18 cellular contexts compared by ENCODE assay signal in genomic region chr12:130571089-130571488, GRCh38.
DNase-seq lines count a peak whose midpoint lies in the region; ATAC-seq, FAIRE-seq and TF ChIP-seq lines count a peak whose summit lies in the region.
"Had no signal": no experiment of that assay in that cellular context is flagged by ENCODE, and none has a peak within 500 bp of the region (broad histone marks: within the 10 kb centered on the region; RNA-seq: fewer than 3 reads in every experiment).

No MANE protein-coding gene starts in this region.

- RAD21 ChIA-PET in GM12878 (lab: Charles Lee; ENCODE audit: unreplicated experiment), result interaction anchor here (0.7 to 1.3 kb wide), 2 partner anchors 89 to 148 kb away, joined by 3 to 5 read pairs; no protein-coding TSS in a partner anchor

- H3K9ac ChIP-seq in DND-41 (ENCODE audit: low read depth, low read length), result no peak overlapping the region
- H3K9ac ChIP-seq in GM12878 (ENCODE audit: control insufficient read depth, insufficient read depth, low read length), result no peak overlapping the region

- DNase-seq in DND-41, result peak; percentile 85
- no peak for DNase-seq in GM12878 (ENCODE audit: low read depth, low spot score)
- no peak for DNase-seq in NCI-H82 treated with DMSO at 0.1 percent for 48 hours (lab: John Stamatoyannopoulos, UW; ENCODE audit: unreplicated experiment)
- DNase-seq: ACHN; CD4-positive, alpha-beta memory T cell; GF-D8; NCI-H1105 treated with DMSO at 0.1 percent for 48 hours; NCI-H187; NCI-H748 treated with DMSO at 0.1 percent for 48 hours; SIG-M5 had no signal

- H3K4me2 ChIP-seq in DND-41 (ENCODE audit: insufficient read depth, low read length), result no peak overlapping the region
- H3K4me2 ChIP-seq in GM12878 (ENCODE audit: control insufficient read depth, insufficient read depth), result no peak overlapping the region

- H3K4me1 ChIP-seq in DND-41 (ENCODE audit: insufficient read depth, low read length) (peaks cover 40% of the 10 kb centered on the region), GM12878 (ENCODE audit: control insufficient read depth, insufficient read depth, low read length) (peaks cover 4% of the 10 kb centered on the region; the same call in 1 of the 2 replicates)

- no peak for FAIRE-seq in GM12878 (lab: Jason Lieb, UNC)
- FAIRE-seq: D721Med, GM19239, H1, RCC 7860 had no signal

- H4K20me1 ChIP-seq in DND-41 (ENCODE audit: insufficient read depth, low read length) (no peaks in the 10 kb centered on the region), GM12878 (ENCODE audit: control insufficient read depth, insufficient read depth) (no peaks in the 10 kb centered on the region)

- no peak overlapping the region for H2AFZ ChIP-seq in DND-41 (ENCODE audit: low read depth, low read length)
- no peak overlapping the region for H2AFZ ChIP-seq in GM12878 (ENCODE audit: control insufficient read depth, low read depth, low read length)

- H3K9me3 ChIP-seq in DND-41 (ENCODE audit: insufficient read depth, low read length, severe bottlenecking) (no peaks in the 10 kb centered on the region), GM12878 (replicated peaks; ENCODE audit: control insufficient read depth, insufficient read depth, low read length) (peaks cover 6% of the 10 kb centered on the region; the same call in 1 of the 3 replicates)

- CTCF ChIA-PET in GM12878 (lab: Yijun Ruan, JAX), result no interaction called here

- POLR2A ChIA-PET in GM12878 (lab: Charles Lee), result interaction anchor here (0.6 to 0.7 kb wide), 2 partner anchors 157 to 202 kb away, joined by 3 to 5 read pairs; no protein-coding TSS in a partner anchor

- no peaks in the 10 kb centered on the region for H3K27me3 ChIP-seq in DND-41 (ENCODE audit: insufficient read depth, low read length, poor library complexity)
- H3K27me3 ChIP-seq in GM12878 (replicated peaks in 1 of 2; ENCODE audit: control insufficient read depth in 2 of 2, insufficient read depth in 2 of 2, low read length in 1 of 2), result no peaks in the 10 kb centered on the region

- H3K27ac ChIP-seq in DND-41 (ENCODE audit: low read length) (peak overlapping the region; percentile 30), GM12878 (ENCODE audit: control insufficient read depth, insufficient read depth) (no peak overlapping the region)

- TF ChIP-seq CTCF in DND-41 (IDR thresholded peaks at IDR 0.05; ENCODE audit: borderline replicate concordance, extremely low read depth, low read length, poor library complexity, severe bottlenecking) (peak; percentile 52), GM12878 (IDR thresholded peaks at IDR 0.05 in 2 of 3, conservative IDR thresholded peaks at IDR 0.05 in 1 of 3; ENCODE audit: control insufficient read depth in 2 of 3, extremely low read depth in 1 of 3, insufficient read depth in 1 of 3, low read depth in 3 of 3, low read length in 3 of 3) (no peak)

- SMC1A ChIA-PET in GM12878 (lab: Charles Lee; ENCODE audit: uncharacterized antibody, unreplicated experiment), result interaction anchor here (0.6 kb wide), 1 partner anchor 90 kb away, joined by 3 read pairs; no protein-coding TSS in a partner anchor

- no peak for TF ChIP-seq POLR2A in GM12878 (IDR thresholded peaks at IDR 0.05; ENCODE audit: low read depth, low read length)

- BruUV-seq in GM12878 (replicated peaks; lab: Mats Ljungman, UMichigan), result no TSS peak

- in situ Hi-C loops in GM12878 (cut with MboI), result no loop called here

- peak; percentile 99 for ATAC-seq in DND-41 (ENCODE audit: insufficient read depth, low read depth)
- ATAC-seq in GM18868 (IDR thresholded peaks at IDR 0.05; ENCODE audit: unreplicated experiment), result peak; percentile 67
- peak; percentile 73 for ATAC-seq in HG03442 (IDR thresholded peaks at IDR 0.05; ENCODE audit: unreplicated experiment)
- ATAC-seq in GM12878, result peak; percentile 79
- no peak for ATAC-seq in GM21423 (IDR thresholded peaks at IDR 0.05; ENCODE audit: unreplicated experiment)
- no peak for ATAC-seq in GM19324 (IDR thresholded peaks at IDR 0.05; ENCODE audit: low FRiP score, unreplicated experiment)

- 42% methylated on average over 6 of the region's 6 CpGs for WGBS in GM12878 (ENCODE audit: insufficient coverage, insufficient replicate concordance, low lambda C conversion rate, missing lambda C conversion rate)

- H3K4me3 ChIP-seq in DND-41 (ENCODE audit: low read depth in 1 of 2, low read length in 2 of 2) (no peak overlapping the region), GM12878 (no peak overlapping the region)

- H3K79me2 ChIP-seq in DND-41 (ENCODE audit: insufficient read depth, low read length), result no peaks in the 10 kb centered on the region
- H3K79me2 ChIP-seq in GM12878 (ENCODE audit: control insufficient read depth, insufficient read depth, low read length), result no peaks in the 10 kb centered on the region

- no peak for TF ChIP-seq RAD21 in GM12878 (IDR thresholded peaks at IDR 0.05; ENCODE audit: insufficient read depth, low read depth, low read length)

- H3K36me3 ChIP-seq in DND-41 (ENCODE audit: insufficient read depth, low read length), result no peaks in the 10 kb centered on the region
- no peaks in the 10 kb centered on the region for H3K36me3 ChIP-seq in GM12878 (ENCODE audit: control insufficient read depth in 2 of 2, insufficient read depth in 2 of 2, low read length in 1 of 2)

- TF ChIP-seq EP300 in GM12878 (IDR thresholded peaks at IDR 0.05; ENCODE audit: borderline replicate concordance in 1 of 2, control insufficient read depth in 1 of 2, low read depth in 2 of 2, low read length in 2 of 2), result no peak

- intact Hi-C loops in GM12878 (cut with micrococcal nuclease; ENCODE audit: unreplicated experiment), result loop anchor here (10.0 kb wide), 2 partner anchors 144 to 174 kb away; partner anchors contain the start of gene RIMBP2

TF ChIP-seq in GM12878, 131 proteins besides CTCF, POLR2A, EP300 and RAD21 (continues in another document):
- TF ChIP-seq EGR1 (IDR thresholded peaks at IDR 0.05; ENCODE audit: borderline replicate concordance in 1 of 2, low read depth in 2 of 2, low read length in 2 of 2) (no peak), SPI1 (IDR thresholded peaks at IDR 0.05; ENCODE audit: borderline replicate concordance, insufficient read depth, low read depth, low read length) (peak; percentile 73; the same call in 1 of the 2 replicates), NRF1 (conservative IDR thresholded peaks at IDR 0.05; ENCODE audit: low read depth, low read length) (no peak), MAX (IDR thresholded peaks at IDR 0.05; ENCODE audit: low read depth, low read length) (no peak), CHD2 (IDR thresholded peaks at IDR 0.05; ENCODE audit: borderline replicate concordance, low read depth, low read length) (no peak), ZNF384 (IDR thresholded peaks at IDR 0.05; ENCODE audit: borderline replicate concordance, low read depth, low read length) (peak; percentile 49; the same call in 1 of the 2 replicates), BHLHE40 (IDR thresholded peaks at IDR 0.05; ENCODE audit: borderline replicate concordance in 1 of 2, low read depth in 2 of 2, low read length in 1 of 2) (peak in 1 of 2 experiments; percentile 36; a peak in 1 of 4 replicates), LARP7 (IDR thresholded peaks at IDR 0.05) (no peak), TCF3 (IDR thresholded peaks at IDR 0.05; ENCODE audit: borderline replicate concordance, insufficient read depth, low read depth, low read length) (no peak), IRF4 (IDR thresholded peaks at IDR 0.05; ENCODE audit: low read depth, low read length) (0 out of 2 replicates have a peak, but pooled peaks have one; percentile 14), SUPT20H (IDR thresholded peaks at IDR 0.05; ENCODE audit: borderline replicate concordance, control insufficient read depth, low read depth, low read length) (no peak), RUNX3 (IDR thresholded peaks at IDR 0.05; ENCODE audit: low read length) (0 out of 2 replicates have a peak, but pooled peaks have one; percentile 25), IRF5 (IDR thresholded peaks at IDR 0.05; ENCODE audit: borderline replicate concordance) (no peak), TARDBP (IDR thresholded peaks at IDR 0.05; ENCODE audit: borderline replicate concordance) (no peak), IKZF1 (conservative IDR thresholded peaks at IDR 0.05) (no peak), ZBTB11 (CRISPR knock-in tag; IDR thresholded peaks at IDR 0.05) (no peak)

Comparison
In these comparisons a context has a peak if more than half of its experiments do, and no peak if none do; other contexts are left out.
1. ATAC-seq: peak in DND-41 (single experiment), GM18868 (single experiment), HG03442 (single experiment) and GM12878 (single experiment); none in GM21423 (single experiment) and GM19324 (single experiment).